ENCODE assay signal across 24 cellular contexts in the genomic region with DNA sequence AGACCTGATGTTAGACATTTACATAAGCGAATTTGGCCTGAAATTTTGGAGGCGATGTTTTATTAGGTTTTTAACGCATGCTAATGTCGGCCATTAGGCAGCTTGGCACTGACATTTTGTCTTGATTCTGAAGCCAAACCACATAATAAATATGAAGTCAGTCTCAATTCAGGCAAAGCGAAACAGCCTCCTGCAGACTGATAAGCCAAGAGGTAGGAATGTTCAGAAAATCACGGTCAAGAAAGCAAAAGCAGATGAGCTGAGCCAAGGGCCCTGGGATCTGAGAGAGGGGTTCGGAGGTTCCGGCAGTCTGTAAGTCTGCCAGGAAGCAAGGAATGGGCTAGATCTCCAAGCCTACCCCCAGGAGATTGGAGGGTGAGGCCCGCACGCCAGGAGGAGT.
A peak's percentile ranks its signal among the peaks of the same experiment; 100 is the strongest.
DNase-seq lines count a peak whose midpoint lies in the region; ATAC-seq and TF ChIP-seq lines count a peak whose summit lies in the region.
"Had no signal": no experiment of that assay in that cellular context is flagged by ENCODE, and none has a peak within 500 bp of the region (broad histone marks: within the 10 kb centered on the region; RNA-seq: fewer than 3 reads in every experiment).

No MANE protein-coding gene starts in this region.

- no peaks in the 10 kb centered on the region for H3K9me3 ChIP-seq in prostate gland
- H3K9me3 ChIP-seq: A549, stomach had no signal

- CTCF ChIA-PET in BJ (lab: Yijun Ruan, JAX), result interaction anchor here (0.9 kb wide), 1 partner anchor 10 kb away, joined by 3 read pairs; no protein-coding TSS in a partner anchor

- intact Hi-C loops in prostate gland (cut with DNase I) (no loop called here), left ventricle myocardium superior (cut with micrococcal nuclease) (no loop called here)

- DNase-seq in BJ (ENCODE audit: low read depth), result no peak
- DNase-seq in astrocyte of the cerebellum (ENCODE audit: low read depth), result peak; percentile 60
- DNase-seq in glutamatergic neuron, result no peak
- DNase-seq in prostate gland (ENCODE audit: low spot score), result no peak
- DNase-seq in left ventricle myocardium superior, result no peak
- DNase-seq in NCI-H146 (lab: John Stamatoyannopoulos, UW), result no peak
- DNase-seq: activated T-cell treated with anti-CD3 and anti-CD28 coated beads, Interleukin-2, amount 50 U/mL, for 72 hours; dermis blood vessel endothelial cell; foreskin keratinocyte; hypothalamus; kidney; MM.1S; NCI-H1436 treated with DMSO at 0.1 percent for 48 hours; NCI-H2171 treated with DMSO at 0.1 percent for 48 hours; NCI-H69; small intestine; stimulated activated CD4-positive, alpha-beta T cell treated with anti-CD3 and anti-CD28 coated beads, Interleukin-4, amount 100 ng/mL, for 24 hours; stomach had no signal

- H3K27ac ChIP-seq in prostate gland, result peak overlapping the region; percentile 24 to 33
- H3K27ac ChIP-seq: A549; BLaER1 treated with 17β-estradiol and CSF1 and Interleukin-3, amounts not matched to agents 10 nM and 100 nM; foreskin keratinocyte had no signal

- in situ Hi-C loops in astrocyte of the cerebellum (cut with HindIII; ENCODE audit: low sequenced_read_pairs), result loop anchor here (10.0 kb wide), 1 partner anchor 657 kb away; no protein-coding TSS in a partner anchor

- H3K4me1 ChIP-seq in prostate gland (replicated peaks), result peaks cover 6% of the 10 kb centered on the region
- H3K4me1 ChIP-seq: A549, foreskin keratinocyte had no signal

- H3K27me3 ChIP-seq in BJ (ENCODE audit: control insufficient read depth, insufficient read depth, low read length) (no peaks in the 10 kb centered on the region), prostate gland (replicated peaks; ENCODE audit: insufficient read depth) (no peaks in the 10 kb centered on the region)
- H3K27me3 ChIP-seq: foreskin keratinocyte, stomach had no signal

- peaks cover 49% of the 10 kb centered on the region for H3K4me1 Mint-ChIP-seq in glutamatergic neuron (ENCODE audit: low read depth, unreplicated experiment)

- TF ChIP-seq CTCF in BJ (IDR thresholded peaks at IDR 0.05; ENCODE audit: insufficient read depth, low read depth, low read length) (no peak), astrocyte of the cerebellum (IDR thresholded peaks at IDR 0.05; ENCODE audit: low read depth, low read length, missing control alignments) (no peak), glutamatergic neuron (IDR thresholded peaks at IDR 0.05; ENCODE audit: partially characterized antibody, unreplicated experiment) (no peak), prostate gland (IDR thresholded peaks at IDR 0.05) (no peak)

- POLR2A ChIA-PET in BJ (lab: Charles Lee), result interaction anchor here (0.6 to 0.7 kb wide), 2 partner anchors 35 to 88 kb away, joined by 3 to 8 read pairs; no protein-coding TSS in a partner anchor

- WGBS in prostate gland, result 8% methylated on average over 10 of the region's 10 CpGs

- H3K36me3 ChIP-seq in BJ (ENCODE audit: control insufficient read depth, insufficient read depth, low read length), result no peaks in the 10 kb centered on the region
- no peaks in the 10 kb centered on the region for H3K36me3 ChIP-seq in prostate gland
- H3K36me3 ChIP-seq: BLaER1 treated with 17β-estradiol and CSF1 and Interleukin-3, amounts not matched to agents 10 nM and 100 nM; stomach had no signal

- H3K9me3 Mint-ChIP-seq in glutamatergic neuron (ENCODE audit: unreplicated experiment), result peaks cover 15% of the 10 kb centered on the region
- H3K9me3 Mint-ChIP-seq: activated naive CD4-positive, alpha-beta T cell treated with anti-CD3 and anti-CD28 coated beads, Interleukin-2, amount 50 U/mL, for 24 hours; activated T-cell treated with anti-CD3 and anti-CD28 coated beads, Interleukin-2, amount 50 U/mL, for 72 hours had no signal

- peaks cover 13% of the 10 kb centered on the region for H3K27me3 Mint-ChIP-seq in glutamatergic neuron (ENCODE audit: unreplicated experiment)
- H3K27me3 Mint-ChIP-seq: activated naive CD4-positive, alpha-beta T cell treated with anti-CD3 and anti-CD28 coated beads, Interleukin-2, amount 50 U/mL, for 24 hours had no signal

- no peak overlapping the region for H3K4me3 Mint-ChIP-seq in glutamatergic neuron (ENCODE audit: unreplicated experiment)
- H3K4me3 Mint-ChIP-seq: activated naive CD4-positive, alpha-beta T cell treated with anti-CD3 and anti-CD28 coated beads, Interleukin-2, amount 50 U/mL, for 24 hours; activated T-cell treated with anti-CD3 and anti-CD28 coated beads, Interleukin-2, amount 50 U/mL, for 72 hours; memory B cell had no signal

- 0 out of 2 replicates have a peak overlapping the region, but pooled peaks have one; percentile 7 for H3K4me3 ChIP-seq in BJ (ENCODE audit: low read depth, low read length)
- H3K4me3 ChIP-seq in astrocyte of the cerebellum (ENCODE audit: low read depth, low read length), result no peak overlapping the region
- H3K4me3 ChIP-seq in prostate gland, result peak overlapping the region; percentile 19
- H3K4me3 ChIP-seq: A549; BLaER1 treated with 17β-estradiol and CSF1 and Interleukin-3, amounts not matched to agents 10 nM and 100 nM; stomach had no signal

- TF ChIP-seq POLR2A in prostate gland (IDR thresholded peaks at IDR 0.05), result no peak

- ATAC-seq in left ventricle myocardium superior (no peak), GM21447 (IDR thresholded peaks at IDR 0.05; ENCODE audit: unreplicated experiment) (no peak), HG02973 (IDR thresholded peaks at IDR 0.05; ENCODE audit: unreplicated experiment) (no peak)
- ATAC-seq: A549; activated T-cell treated with anti-CD3 and anti-CD28 coated beads, Interleukin-2, amount 50 U/mL, for 72 hours; foreskin keratinocyte had no signal

- peak overlapping the region; percentile 7 for H3K27ac Mint-ChIP-seq in glutamatergic neuron (ENCODE audit: unreplicated experiment)
- H3K27ac Mint-ChIP-seq: activated naive CD4-positive, alpha-beta T cell treated with anti-CD3 and anti-CD28 coated beads, Interleukin-2, amount 50 U/mL, for 24 hours; activated T-cell treated with anti-CD3 and anti-CD28 coated beads, Interleukin-2, amount 50 U/mL, for 72 hours; memory B cell had no signal

- H3K36me3 Mint-ChIP-seq in glutamatergic neuron (ENCODE audit: unreplicated experiment), result no peaks in the 10 kb centered on the region
- H3K36me3 Mint-ChIP-seq: activated naive CD4-positive, alpha-beta T cell treated with anti-CD3 and anti-CD28 coated beads, Interleukin-2, amount 50 U/mL, for 24 hours; memory B cell had no signal
